In genomic region chr18:32442575-32442974, GRCh38 we compare ENCODE assay signal across 27 cellular contexts.
"Had no signal": no experiment of that assay in that cellular context is flagged by ENCODE, and none has a peak within 500 bp of the region (broad histone marks: within the 10 kb centered on the region; RNA-seq: fewer than 3 reads in every experiment).

No MANE protein-coding gene starts in this region.

- H3K9ac ChIP-seq: parathyroid adenoma had no signal

- H3K36me3 ChIP-seq: adrenal gland, esophagus squamous epithelium, spleen, thoracic aorta had no signal

- ATAC-seq: body of pancreas; left cardiac atrium; left ventricle myocardium superior; naive thymus-derived CD4-positive, alpha-beta T cell; right cardiac atrium had no signal

- H3K4me3 ChIP-seq: adrenal gland, body of pancreas, esophagus squamous epithelium, spleen had no signal

- H3K27ac ChIP-seq: adrenal gland, body of pancreas, epithelial cell of prostate, esophagus squamous epithelium, parathyroid adenoma, spleen, thoracic aorta, VCaP had no signal

- DNase-seq: activated CD4-positive, alpha-beta T cell treated with anti-CD3 and anti-CD28 coated beads for 4 hours; activated CD4-positive, alpha-beta T cell treated with anti-CD3 and anti-CD28 coated beads, Interleukin-2, amount 50 U/mL, for 48 hours; activated CD8-positive, alpha-beta memory T cell treated with anti-CD3 and anti-CD28 coated beads for 24 hours; activated effector memory CD4-positive, alpha-beta T cell treated with Interleukin-2 at 50 U/mL for 16 hours; activated naive CD4-positive, alpha-beta T cell treated with Interleukin-2 at 50 U/mL for 16 hours; activated naive CD8-positive, alpha-beta T cell treated with anti-CD3 and anti-CD28 coated beads for 36 hours; adrenal gland; aorta; body of pancreas; dermis blood vessel endothelial cell; effector CD8-positive, alpha-beta T cell; esophagus squamous epithelium; glutamatergic neuron; islet precursor cell; left cardiac atrium; left ventricle myocardium superior; naive thymus-derived CD4-positive, alpha-beta T cell; nucleus accumbens; right cardiac atrium; spleen; stimulated activated CD4-positive, alpha-beta T cell treated with anti-CD3 and anti-CD28 coated beads, Interleukin-2, amount 100 ng/mL, for 48 hours; stimulated activated naive CD4-positive, alpha-beta T cell treated with Interleukin-2 at 50 U/mL for 16 hours; trophoblast cell had no signal

- H3K9me3 ChIP-seq: adrenal gland, body of pancreas, esophagus squamous epithelium, spleen, thoracic aorta had no signal
